Comparison of ENCODE assay signal across 1 cellular context in the genomic region with DNA sequence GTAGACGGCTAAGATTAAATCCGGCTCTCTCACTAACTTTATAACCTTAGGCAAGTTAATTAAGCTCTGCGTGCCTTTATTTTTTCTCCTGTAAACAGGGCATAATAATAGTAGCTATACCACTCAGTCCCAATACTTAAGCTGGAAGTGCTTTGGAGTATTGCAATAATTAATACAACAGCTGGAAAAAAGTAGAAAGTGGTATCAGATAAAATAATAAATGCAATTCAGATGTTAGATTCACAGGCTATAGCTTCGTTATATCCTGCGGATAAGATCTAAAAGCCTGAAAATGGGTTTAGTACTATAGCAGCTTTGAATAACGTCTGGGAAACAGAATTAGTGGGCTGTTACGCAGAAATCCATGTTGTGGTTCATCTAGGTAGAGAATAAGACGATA.
TF ChIP-seq lines count a peak whose summit lies in the region.

No MANE protein-coding gene starts in this region.

TF ChIP-seq in SK-N-SH, 30 proteins besides CTCF, POLR2A, EP300 and RAD21 (continued from another document):
- TF ChIP-seq, protein P1, sequence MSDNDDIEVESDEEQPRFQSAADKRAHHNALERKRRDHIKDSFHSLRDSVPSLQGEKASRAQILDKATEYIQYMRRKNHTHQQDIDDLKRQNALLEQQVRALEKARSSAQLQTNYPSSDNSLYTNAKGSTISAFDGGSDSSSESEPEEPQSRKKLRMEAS (IDR thresholded peaks at IDR 0.05; ENCODE audit: low read depth) = no peak
- TF ChIP-seq NFIC (IDR thresholded peaks at IDR 0.05; ENCODE audit: borderline replicate concordance) (no peak), ELF1 (IDR thresholded peaks at IDR 0.05) (no peak), TEAD4 (IDR thresholded peaks at IDR 0.05; ENCODE audit: borderline replicate concordance, insufficient read depth) (no peak), GATA2 (CRISPR knock-in tag; IDR thresholded peaks at IDR 0.05) (peak; percentile 86), TAF1 (IDR thresholded peaks at IDR 0.05; ENCODE audit: borderline replicate concordance, low read depth, low read length) (no peak), RCOR1 (IDR thresholded peaks at IDR 0.05; ENCODE audit: low read length) (peak; percentile 89; the same call in 1 of the 2 replicates)
- TF ChIP-seq, protein P2, sequence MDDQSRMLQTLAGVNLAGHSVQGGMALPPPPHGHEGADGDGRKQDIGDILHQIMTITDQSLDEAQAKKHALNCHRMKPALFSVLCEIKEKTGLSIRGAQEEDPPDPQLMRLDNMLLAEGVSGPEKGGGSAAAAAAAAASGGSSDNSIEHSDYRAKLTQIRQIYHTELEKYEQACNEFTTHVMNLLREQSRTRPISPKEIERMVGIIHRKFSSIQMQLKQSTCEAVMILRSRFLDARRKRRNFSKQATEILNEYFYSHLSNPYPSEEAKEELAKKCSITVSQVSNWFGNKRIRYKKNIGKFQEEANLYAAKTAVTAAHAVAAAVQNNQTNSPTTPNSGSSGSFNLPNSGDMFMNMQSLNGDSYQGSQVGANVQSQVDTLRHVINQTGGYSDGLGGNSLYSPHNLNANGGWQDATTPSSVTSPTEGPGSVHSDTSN (IDR thresholded peaks at IDR 0.05) = no peak
